ENCODE assay signal across 16 cellular contexts in genomic region chr14:49512571-49512970, GRCh38.
"Had no signal": no experiment of that assay in that cellular context is flagged by ENCODE, and none has a peak within 500 bp of the region (broad histone marks: within the 10 kb centered on the region; RNA-seq: fewer than 3 reads in every experiment).

No MANE protein-coding gene starts in this region.

- H3K4me3 ChIP-seq: adrenal gland, colonic mucosa, tibial artery had no signal

- H3K9me3 ChIP-seq: adrenal gland, colonic mucosa had no signal

- H3K4me1 Mint-ChIP-seq: activated naive CD4-positive, alpha-beta T cell treated with anti-CD3 and anti-CD28 coated beads, Interleukin-2, amount 50 U/mL, for 24 hours; immature natural killer cell; naive B cell; stimulated activated naive B cell treated with anti-CD40 and anti-IgM and Interleukin-4, amounts not matched to agents 10 μg/mL and 1 μg/mL and 100 μg/mL, for 72 hours had no signal

- DNase-seq: activated CD4-positive, alpha-beta T cell treated with anti-CD3 and anti-CD28 coated beads, Interleukin-2, amount 50 U/mL, for 1 hour; activated T-cell treated with anti-CD3 and anti-CD28 coated beads for 4 hours; colonic mucosa; effector CD4-positive, alpha-beta T cell; foreskin melanocyte; immature natural killer cell; naive B cell; retina; stimulated activated CD4-positive, alpha-beta T cell treated with anti-CD3 and anti-CD28 coated beads, Interleukin-2, amount 100 ng/mL, for 48 hours; stimulated activated naive B cell treated with anti-CD40 and anti-IgM and Interleukin-4, amounts not matched to agents 10 μg/mL and 1 μg/mL and 100 μg/mL, for 72 hours; tibial artery had no signal

- ATAC-seq: activated CD4-positive, CD25-positive, alpha-beta regulatory T cell treated with anti-CD3 and anti-CD28 coated beads, Interleukin-2, amount 50 U/mL, for 24 hours; stimulated activated naive B cell treated with anti-CD40 and anti-IgM and Interleukin-4, amounts not matched to agents 10 μg/mL and 1 μg/mL and 100 μg/mL, for 72 hours had no signal

- H3K9me3 Mint-ChIP-seq: activated T-helper 2 cell treated with anti-CD3 and anti-CD28 coated beads, Interferon-gamma antibody, Interleukin-2, Interleukin-4, amounts not matched to agents 10 μg/mL and 5 μg/mL and 100 μg/mL, durations not matched to agents 14 hours and 24 hours and 36 hours; immature natural killer cell; T-helper 2 cell treated with Interferon-gamma antibody and Interleukin-4, amounts not matched to agents 5 μg/mL and 100 μg/mL, for 36 hours had no signal

- H3K27me3 ChIP-seq: adrenal gland, colonic mucosa, tibial artery had no signal

- H3K4me3 Mint-ChIP-seq: activated naive CD4-positive, alpha-beta T cell treated with anti-CD3 and anti-CD28 coated beads, Interleukin-2, amount 50 U/mL, for 24 hours; immature natural killer cell; naive B cell; stimulated activated naive B cell treated with anti-CD40 and anti-IgM and Interleukin-4, amounts not matched to agents 10 μg/mL and 1 μg/mL and 100 μg/mL, for 72 hours; T-helper 2 cell treated with Interferon-gamma antibody and Interleukin-4, amounts not matched to agents 5 μg/mL and 100 μg/mL, for 36 hours had no signal

- H3K36me3 Mint-ChIP-seq: activated naive CD4-positive, alpha-beta T cell treated with anti-CD3 and anti-CD28 coated beads, Interleukin-2, amount 50 U/mL, for 24 hours; immature natural killer cell; naive B cell; stimulated activated naive B cell treated with anti-CD40 and anti-IgM and Interleukin-4, amounts not matched to agents 10 μg/mL and 1 μg/mL and 100 μg/mL, for 72 hours had no signal

- H3K4me1 ChIP-seq: adrenal gland, colonic mucosa, tibial artery had no signal

- H3K27ac Mint-ChIP-seq: activated naive CD4-positive, alpha-beta T cell treated with anti-CD3 and anti-CD28 coated beads, Interleukin-2, amount 50 U/mL, for 24 hours; activated T-helper 2 cell treated with anti-CD3 and anti-CD28 coated beads, Interferon-gamma antibody, Interleukin-2, Interleukin-4, amounts not matched to agents 10 μg/mL and 5 μg/mL and 100 μg/mL, durations not matched to agents 14 hours and 24 hours and 36 hours; immature natural killer cell; stimulated activated naive B cell treated with anti-CD40 and anti-IgM and Interleukin-4, amounts not matched to agents 10 μg/mL and 1 μg/mL and 100 μg/mL, for 72 hours; T-helper 2 cell treated with Interferon-gamma antibody and Interleukin-4, amounts not matched to agents 5 μg/mL and 100 μg/mL, for 36 hours had no signal

- H3K27ac ChIP-seq: adrenal gland, colonic mucosa, tibial artery had no signal

- H3K36me3 ChIP-seq: adrenal gland, colonic mucosa, tibial artery had no signal

- H3K27me3 Mint-ChIP-seq: naive B cell; stimulated activated naive B cell treated with anti-CD40 and anti-IgM and Interleukin-4, amounts not matched to agents 10 μg/mL and 1 μg/mL and 100 μg/mL, for 72 hours had no signal
